16 cellular contexts compared by ENCODE assay signal in genomic region chr11:121570453-121570852, GRCh38.
DNase-seq lines count a peak whose midpoint lies in the region; ATAC-seq, FAIRE-seq and TF ChIP-seq lines count a peak whose summit lies in the region.
"Had no signal": no experiment of that assay in that cellular context is flagged by ENCODE, and none has a peak within 500 bp of the region (broad histone marks: within the 10 kb centered on the region; RNA-seq: fewer than 3 reads in every experiment).

No MANE protein-coding gene starts in this region.

- no TSS peak for BruUV-seq in HepG2 (replicated peaks; lab: Mats Ljungman, UMichigan)

- WGBS in liver = 42% methylated on average over 3 of the region's 3 CpGs
- WGBS in HepG2 (ENCODE audit: low lambda C conversion rate) = 97% methylated on average over 3 of the region's 3 CpGs
- 85 to 98% methylated on average over 3 of the region's 3 CpGs for WGBS in testis, 2 donors

- no peak overlapping the region for H3K4me3 Mint-ChIP-seq in activated B cell treated with CpG ODN at 0.5 μM for 24 hours

- H3K9me3 ChIP-seq in liver (ENCODE audit: control insufficient read depth in 4 of 4, low read length in 3 of 4) (no peaks in the 10 kb centered on the region), HepG2 (ENCODE audit: low read length) (no peaks in the 10 kb centered on the region), testis (no peaks in the 10 kb centered on the region)
- H3K9me3 ChIP-seq: SJCRH30 had no signal

- TF ChIP-seq CTCF in liver (IDR thresholded peaks at IDR 0.05; ENCODE audit: low read depth, low read length, missing input control) = no peak
- TF ChIP-seq CTCF in HepG2 (CRISPR knock-in tag; IDR thresholded peaks at IDR 0.05) = no peak
- no peak for TF ChIP-seq CTCF in activated B cell treated with CpG ODN at 0.5 μM for 24 hours (IDR thresholded peaks at IDR 0.05)
- TF ChIP-seq CTCF in testis (IDR thresholded peaks at IDR 0.05) = no peak

- H3K4me1 Mint-ChIP-seq in activated B cell treated with CpG ODN at 0.5 μM for 24 hours = peaks cover 49% of the 10 kb centered on the region

- H2AFZ ChIP-seq in HepG2 (ENCODE audit: low read length) = no peak overlapping the region
- H2AFZ ChIP-seq: GM23248, PC-9 had no signal

- H3K4me2 ChIP-seq in HepG2 (ENCODE audit: low read depth, low read length) = no peak overlapping the region
- H3K4me2 ChIP-seq: PC-9 had no signal

- TF ChIP-seq POLR2A in HepG2 (IDR thresholded peaks at IDR 0.05; ENCODE audit: insufficient read depth in 1 of 2, low read depth in 2 of 2, low read length in 2 of 2) (no peak), testis (IDR thresholded peaks at IDR 0.05) (no peak)

- H3K27me3 Mint-ChIP-seq in activated B cell treated with CpG ODN at 0.5 μM for 24 hours = peaks cover 4% of the 10 kb centered on the region

- CTCF ChIA-PET in HepG2 (lab: Yijun Ruan, JAX; ENCODE audit: low intra/inter-chr PET ratio, low total read pairs) = no interaction called here
- CTCF ChIA-PET in activated B cell treated with CpG ODN at 0.5 μM for 24 hours (lab: Charles Lee) = interaction anchor here (1.6 kb wide), 1 partner anchor 21 kb away, joined by 4 read pairs; no protein-coding TSS in a partner anchor

- TF ChIP-seq RAD21 in liver (IDR thresholded peaks at IDR 0.05) (peak; percentile 20), HepG2 (CRISPR knock-in tag; IDR thresholded peaks at IDR 0.05) (no peak)

- TF ChIP-seq EP300 in HepG2 (IDR thresholded peaks at IDR 0.05; ENCODE audit: low read depth in 2 of 2, low read length in 2 of 2) (no peak), HepG2 (CRISPR knock-in tag; IDR thresholded peaks at IDR 0.05; ENCODE audit: borderline replicate concordance) (no peak)

- peaks cover 82% of the 10 kb centered on the region for H3K36me3 Mint-ChIP-seq in activated B cell treated with CpG ODN at 0.5 μM for 24 hours (ENCODE audit: low read depth)

- intact Hi-C loops in HepG2 (cut with micrococcal nuclease; ENCODE audit: unreplicated experiment) (no loop called here), activated B cell treated with CpG ODN at 0.5 μM for 24 hours (cut with micrococcal nuclease) (loop anchor here (1.0 to 10.0 kb wide), 4 partner anchors 20 to 1226 kb away; partner anchors contain the start of genes SC5D, SORL1 and SORL1-AS1), testis (cut with DNase I; ENCODE audit: low total_unique reads) (no loop called here)

- DNase-seq in HepG2 (ENCODE audit: low spot score) (no peak), NCI-H1092 (lab: John Stamatoyannopoulos, UW) (peak; percentile 10), activated B cell treated with CpG ODN at 0.5 μM for 24 hours (no peak), pons (ENCODE audit: low spot score) (no peak), testis (no peak), EL (no peak), frontal cortex (ENCODE audit: low spot score in 2 of 2) (no peak)
- DNase-seq: C1 segment of cervical spinal cord, DMS153, GM23248, NCI-H1436, NCI-H2081, PC-9, SJCRH30 had no signal

- H3K4me3 ChIP-seq in liver (ENCODE audit: low read depth in 1 of 3, low read length in 3 of 3) (no peak overlapping the region), HepG2 (replicated peaks in 1 of 3; ENCODE audit: insufficient read depth in 1 of 3, low read depth in 2 of 3, low read length in 3 of 3) (no peak overlapping the region), testis (no peak overlapping the region)
- H3K4me3 ChIP-seq: GM23248, PC-9, SJCRH30 had no signal

- no peak overlapping the region for H3K9ac ChIP-seq in liver (ENCODE audit: low read depth in 1 of 2, low read length in 2 of 2)
- H3K9ac ChIP-seq in HepG2 (ENCODE audit: insufficient read depth, low read depth, low read length) = no peak overlapping the region
- H3K9ac ChIP-seq: GM23248 had no signal

- no peaks in the 10 kb centered on the region for H4K20me1 ChIP-seq in HepG2 (ENCODE audit: insufficient read depth, low read length)

- POLR2A ChIA-PET in HepG2 (lab: Yijun Ruan, JAX) (no interaction called here), activated B cell treated with CpG ODN at 0.5 μM for 24 hours (lab: Charles Lee) (interaction anchor here (1.2 to 1.3 kb wide), 2 partner anchors 19 to 119 kb away, joined by 3 read pairs; no protein-coding TSS in a partner anchor)

- H3K9me3 Mint-ChIP-seq in activated B cell treated with CpG ODN at 0.5 μM for 24 hours = no peaks in the 10 kb centered on the region

- H3K27ac ChIP-seq in liver (ENCODE audit: low read depth in 1 of 2, low read length in 2 of 2) (peak overlapping the region; percentile 72 to 94), HepG2 (ENCODE audit: extremely low read length, insufficient read depth, low read length) (no peak overlapping the region), testis (no peak overlapping the region)
- H3K27ac ChIP-seq: GM23248, PC-9, SJCRH30 had no signal

- in situ Hi-C loops in HepG2 (cut with HindIII; ENCODE audit: extremely low pct_ligation_motif_present, low pct_unique_long_range_greater_than_20kb) = no loop called here

- FAIRE-seq in HepG2 (lab: Jason Lieb, UNC) (no peak), frontal cortex (lab: Jason Lieb, UNC) (no peak)

- no peak for ATAC-seq in HepG2
- no peak for ATAC-seq in activated B cell treated with CpG ODN at 0.5 μM for 24 hours (ENCODE audit: low read depth)
- ATAC-seq: HCT116 had no signal

- H3K36me3 ChIP-seq in liver (ENCODE audit: control insufficient read depth in 4 of 4, insufficient read depth in 3 of 4, low read depth in 1 of 4, low read length in 3 of 4) (peaks cover 0 to 22% (median 6%) of the 10 kb centered on the region in 4 donors), HepG2 (replicated peaks in 1 of 2; ENCODE audit: control insufficient read depth in 1 of 2, insufficient read depth in 2 of 2, low read length in 2 of 2) (peaks cover 34 to 79% of the 10 kb centered on the region in 2 experiments), testis (ENCODE audit: low read depth, missing control alignments) (no peaks in the 10 kb centered on the region)
- H3K36me3 ChIP-seq: SJCRH30 had no signal

- no peaks in the 10 kb centered on the region for H3K27me3 ChIP-seq in liver (ENCODE audit: control insufficient read depth in 4 of 4, insufficient read depth in 4 of 4, low read length in 3 of 4)
- no peaks in the 10 kb centered on the region for H3K27me3 ChIP-seq in HepG2 (ENCODE audit: control insufficient read depth in 1 of 2, insufficient read depth in 2 of 2, low read length in 2 of 2)
- no peaks in the 10 kb centered on the region for H3K27me3 ChIP-seq in testis
- H3K27me3 ChIP-seq: SJCRH30 had no signal

- peak overlapping the region; percentile 97 for H3K27ac Mint-ChIP-seq in activated B cell treated with CpG ODN at 0.5 μM for 24 hours

- H3K4me1 ChIP-seq in liver (ENCODE audit: control insufficient read depth in 4 of 4, insufficient read depth in 4 of 4, low read length in 3 of 4) (peaks cover 5 to 30% (median 18%) of the 10 kb centered on the region in 4 donors), HepG2 (ENCODE audit: insufficient read depth, low read length) (peaks cover 27% of the 10 kb centered on the region), testis (no peaks in the 10 kb centered on the region)

- H3K79me2 ChIP-seq in HepG2 (ENCODE audit: insufficient read depth, low read length) = peaks cover 3% of the 10 kb centered on the region

TF ChIP-seq in liver, 16 proteins besides CTCF, POLR2A, EP300 and RAD21 (continues in another document):
- TF ChIP-seq FOXA2 (IDR thresholded peaks at IDR 0.05) (peak; percentile 53), JUND (IDR thresholded peaks at IDR 0.05) (peak in 1 of 2 donors; percentile 17), FOXA1 (IDR thresholded peaks at IDR 0.05) (peak; percentile 40), NR2F2 (IDR thresholded peaks at IDR 0.05) (no peak), MAX (IDR thresholded peaks at IDR 0.05) (peak; percentile 61), HNF4A (conservative IDR thresholded peaks at IDR 0.05) (peak; percentile 55 to 78), ATF3 (IDR thresholded peaks at IDR 0.05) (no peak), RXRA (IDR thresholded peaks at IDR 0.05) (peak; percentile 20 to 78), YY1 (IDR thresholded peaks at IDR 0.05) (peak; percentile 62)

TF ChIP-seq in HepG2, 621 proteins besides CTCF, POLR2A, EP300 and RAD21:
- TF ChIP-seq ZHX1 (CRISPR knock-in tag; IDR thresholded peaks at IDR 0.05; ENCODE audit: low read depth) (no peak), ARHGAP35 (CRISPR knock-in tag; IDR thresholded peaks at IDR 0.05; ENCODE audit: borderline replicate concordance) (no peak), KMT2A (CRISPR knock-in tag; IDR thresholded peaks at IDR 0.05) (no peak), ZBTB34 (CRISPR knock-in tag; IDR thresholded peaks at IDR 0.05) (no peak), ZNF383 (CRISPR knock-in tag; IDR thresholded peaks at IDR 0.05; ENCODE audit: borderline replicate concordance) (no peak), ZNF562 (CRISPR knock-in tag; IDR thresholded peaks at IDR 0.05; ENCODE audit: borderline replicate concordance) (no peak), ZNF432 (CRISPR knock-in tag; IDR thresholded peaks at IDR 0.05; ENCODE audit: borderline replicate concordance) (no peak)

Comparison
In these comparisons a context has a peak if more than half of its experiments do, and no peak if none do; other contexts are left out.
1. H3K27ac ChIP-seq: peak in liver (2 of 2); none in HepG2 (single experiment) and testis (0 of 2).